9 cellular contexts compared by ENCODE assay signal in the genomic region with DNA sequence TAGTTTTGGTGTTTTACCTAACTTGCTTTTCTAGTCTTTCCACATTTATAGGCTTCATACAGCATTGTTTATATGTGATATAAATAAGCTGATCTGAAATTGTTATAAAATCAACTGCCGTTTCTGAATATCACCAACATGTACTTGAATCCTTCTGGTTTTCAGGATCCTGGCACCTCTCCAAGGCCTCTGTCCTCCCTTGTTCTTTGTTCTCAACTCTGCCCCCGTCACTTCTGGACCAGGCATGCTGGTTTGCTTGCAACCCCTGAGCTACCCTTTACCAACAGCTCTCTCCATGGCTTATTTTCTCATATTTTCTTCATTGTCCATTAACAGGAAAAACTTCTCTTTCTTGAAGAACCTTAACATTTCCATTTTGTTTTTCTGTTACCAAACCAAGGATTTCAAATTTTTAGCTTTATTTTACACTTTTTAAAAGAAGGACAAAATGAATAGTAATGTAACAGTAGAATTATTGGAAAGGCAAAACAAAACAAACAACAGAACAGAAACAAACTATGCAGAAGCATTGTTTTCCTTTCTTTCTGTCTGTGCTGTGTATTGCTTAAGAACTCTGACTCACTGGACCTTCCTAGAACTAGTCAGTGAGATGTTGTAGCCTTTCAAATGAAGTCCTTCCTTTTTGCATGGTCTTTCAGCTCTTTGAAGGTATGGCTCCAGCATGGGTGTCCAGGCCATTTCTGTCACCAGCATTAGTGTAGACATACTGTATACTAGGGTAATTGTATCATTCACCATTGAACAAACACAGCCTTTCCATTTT. TPM values are rescaled to one million over a fixed set of nuclear protein-coding genes. Genes with fewer than 3 reads are reported as not detected.
DNase-seq lines count a peak whose midpoint lies in the region; ATAC-seq and TF ChIP-seq lines count a peak whose summit lies in the region.
"Had no signal": no experiment of that assay in that cellular context is flagged by ENCODE, and none has a peak within 500 bp of the region (broad histone marks: within the 10 kb centered on the region; RNA-seq: fewer than 3 reads in every experiment).

No MANE protein-coding gene starts in this region.

- H3K27me3 ChIP-seq in mammary epithelial cell (ENCODE audit: insufficient read depth, low read length) (peaks cover under 1% of the 10 kb centered on the region), neuronal stem cell (ENCODE audit: control insufficient read depth in 3 of 3, insufficient read depth in 3 of 3, low read depth in 1 of 3, low read length in 3 of 3) (no peaks in the 10 kb centered on the region), transverse colon (no peaks in the 10 kb centered on the region)

- H2BK15ac ChIP-seq in neuronal stem cell (ENCODE audit: low read length) = no peak overlapping the region

- H2BK5ac ChIP-seq in neuronal stem cell (ENCODE audit: low read length) = no peak overlapping the region

- peak; percentile 57 for DNase-seq in Calu3
- peak; percentile 57 for DNase-seq in MV-4-11 (lab: John Stamatoyannopoulos, UW)
- DNase-seq in mammary epithelial cell = peak; percentile 64
- no peak for DNase-seq in neuronal stem cell (ENCODE audit: low spot score)
- DNase-seq in activated naive CD4-positive, alpha-beta T cell (lab: John Stamatoyannopoulos, UW) = no peak
- DNase-seq in stimulated activated naive CD8-positive, alpha-beta T cell treated with anti-CD3 and anti-CD28 coated beads, Interleukin-15, Interleukin-2, amounts not matched to agents 100 U/mL and 50 U/mL, for 24 hours = no peak
- DNase-seq in NCI-H187 (lab: John Stamatoyannopoulos, UW) = no peak
- DNase-seq in transverse colon = no peak
- DNase-seq: Kasumi-1 had no signal

- no peak for ATAC-seq in stimulated activated naive CD8-positive, alpha-beta T cell treated with anti-CD3 and anti-CD28 coated beads, Interleukin-15, Interleukin-2, amounts not matched to agents 100 U/mL and 50 U/mL, for 24 hours

- peak overlapping the region; percentile 19 for H3K4me2 ChIP-seq in mammary epithelial cell (ENCODE audit: insufficient read depth, low read depth, low read length)
- H3K4me2 ChIP-seq in neuronal stem cell (ENCODE audit: insufficient read depth, low read length, poor library complexity, severe bottlenecking) = no peak overlapping the region

- peak overlapping the region; percentile 62 for H3K27ac Mint-ChIP-seq in Calu3 (ENCODE audit: unreplicated experiment)

- no peak overlapping the region for H3K4ac ChIP-seq in neuronal stem cell (ENCODE audit: low read length)

- no peak overlapping the region for H2BK12ac ChIP-seq in neuronal stem cell (ENCODE audit: low read length)

- CTCF ChIA-PET in Calu3 (lab: Charles Lee) = no interaction called here
- CTCF ChIA-PET in mammary epithelial cell (lab: Charles Lee; ENCODE audit: low non-redundant PET) = no interaction called here

- H3K9me3 Mint-ChIP-seq in Calu3 (ENCODE audit: low read depth, unreplicated experiment) = no peaks in the 10 kb centered on the region

- H3K4me3 ChIP-seq in mammary epithelial cell (replicated peaks in 1 of 3; ENCODE audit: insufficient read depth in 1 of 3, low read depth in 2 of 3, low read length in 3 of 3) (no peak overlapping the region), neuronal stem cell (ENCODE audit: low read length in 2 of 2) (no peak overlapping the region), transverse colon (no peak overlapping the region)

- in situ Hi-C loops in mammary epithelial cell (cut with MboI; ENCODE audit: low sequenced_read_pairs in 2 of 2) = no loop called here
- in situ Hi-C loops in transverse colon (cut with MboI; ENCODE audit: low pct_ligation_motif_present in 1 of 4, low pct_unique_long_range_greater_than_20kb in 1 of 4, low sequenced_read_pairs in 3 of 4) = loop anchor here in 1 of 4 donors (10.0 kb wide), 1 partner anchor 61 kb away; no protein-coding TSS in a partner anchor

- H3K27me3 Mint-ChIP-seq in Calu3 (ENCODE audit: unreplicated experiment) = no peaks in the 10 kb centered on the region

- H4K20me1 ChIP-seq in mammary epithelial cell (ENCODE audit: insufficient read depth, low read length) = no peaks in the 10 kb centered on the region

- peaks cover 26% of the 10 kb centered on the region for H3K4me1 Mint-ChIP-seq in Calu3 (ENCODE audit: low read depth, unreplicated experiment)

- H3K14ac ChIP-seq in neuronal stem cell (ENCODE audit: low read length) = no peak overlapping the region

- H3K4me3 Mint-ChIP-seq in Calu3 (ENCODE audit: low read depth, unreplicated experiment) = peak overlapping the region; percentile 15

- no peak overlapping the region for H3K18ac ChIP-seq in neuronal stem cell (ENCODE audit: low read length)

- H3K9me3 ChIP-seq in mammary epithelial cell (replicated peaks; ENCODE audit: insufficient read depth, low read length) = no peaks in the 10 kb centered on the region
- H3K9me3 ChIP-seq in neuronal stem cell (replicated peaks in 1 of 2; ENCODE audit: control insufficient read depth in 2 of 2, insufficient read depth in 1 of 2, low read depth in 1 of 2, low read length in 2 of 2) = no peaks in the 10 kb centered on the region
- H3K9me3 ChIP-seq in transverse colon = no peaks in the 10 kb centered on the region

- no peaks in the 10 kb centered on the region for H3K79me1 ChIP-seq in neuronal stem cell (ENCODE audit: low read depth, low read length)

- no peak overlapping the region for H4K91ac ChIP-seq in neuronal stem cell (ENCODE audit: low read depth, low read length, poor library complexity)

- H2AK5ac ChIP-seq in neuronal stem cell (ENCODE audit: low read depth, low read length) = no peak overlapping the region

- H3K36me3 ChIP-seq in mammary epithelial cell (ENCODE audit: insufficient read depth, low read length) = no peaks in the 10 kb centered on the region
- no peaks in the 10 kb centered on the region for H3K36me3 ChIP-seq in neuronal stem cell (replicated peaks in 1 of 2; ENCODE audit: control insufficient read depth in 2 of 2, insufficient read depth in 2 of 2, low read length in 2 of 2)
- H3K36me3 ChIP-seq in transverse colon = no peaks in the 10 kb centered on the region

- no peak overlapping the region for H3K27ac ChIP-seq in mammary epithelial cell (ENCODE audit: insufficient read depth, low read depth, low read length)
- no peak overlapping the region for H3K27ac ChIP-seq in neuronal stem cell (replicated peaks; ENCODE audit: low read length)
- no peak overlapping the region for H3K27ac ChIP-seq in transverse colon

- no peak overlapping the region for H4K8ac ChIP-seq in neuronal stem cell (ENCODE audit: low read depth, low read length)

- no peak overlapping the region for H3K9ac ChIP-seq in mammary epithelial cell (ENCODE audit: insufficient read depth, low read length)
- H3K9ac ChIP-seq in neuronal stem cell (ENCODE audit: low read depth, low read length, poor library complexity) = no peak overlapping the region

- no peak overlapping the region for H2BK120ac ChIP-seq in neuronal stem cell (ENCODE audit: low read depth, low read length)

- H2AFZ ChIP-seq in mammary epithelial cell (ENCODE audit: low read depth, low read length) (no peak overlapping the region), neuronal stem cell (ENCODE audit: low read length) (peak overlapping the region; percentile 36)

- no peak for TF ChIP-seq POLR2A in transverse colon (IDR thresholded peaks at IDR 0.05)

- no TSS peak for BruUV-seq in Calu3 (replicated peaks; lab: Mats Ljungman, UMichigan)
- no TSS peak for BruUV-seq in mammary epithelial cell (replicated peaks; lab: Mats Ljungman, UMichigan)

- no peaks in the 10 kb centered on the region for H3K79me2 ChIP-seq in mammary epithelial cell (ENCODE audit: insufficient read depth, low read length)

- no peaks in the 10 kb centered on the region for H3K36me3 Mint-ChIP-seq in Calu3 (ENCODE audit: insufficient read depth, unreplicated experiment)

- no peak overlapping the region for H3K23ac ChIP-seq in neuronal stem cell (ENCODE audit: low read depth, low read length, poor library complexity)

- intact Hi-C loops in Calu3 (cut with micrococcal nuclease; ENCODE audit: unreplicated experiment) = no loop called here
- intact Hi-C loops in mammary epithelial cell (cut with micrococcal nuclease) = no loop called here
- intact Hi-C loops in transverse colon (cut with DNase I; ENCODE audit: low total_unique reads) = no loop called here

- TF ChIP-seq EP300 in transverse colon (IDR thresholded peaks at IDR 0.05; ENCODE audit: low read depth) = no peak

- no peak for TF ChIP-seq CTCF in Calu3 (IDR thresholded peaks at IDR 0.05; ENCODE audit: unreplicated experiment)
- TF ChIP-seq CTCF in mammary epithelial cell (conservative IDR thresholded peaks at IDR 0.05 in 1 of 2, IDR thresholded peaks at IDR 0.05 in 1 of 2; ENCODE audit: extremely low read depth in 1 of 2, insufficient read depth in 1 of 2, low read depth in 1 of 2, low read length in 2 of 2) = no peak
- TF ChIP-seq CTCF in transverse colon (IDR thresholded peaks at IDR 0.05) = no peak

- WGBS in mammary epithelial cell (ENCODE audit: low coverage, missing lambda C conversion rate) = 5% methylated on average over 2 of the region's 2 CpGs
- no CpG with 5 or more reads among the region's 2 CpGs for WGBS in neuronal stem cell (ENCODE audit: extremely low coverage in 2 of 2, insufficient read length in 2 of 2, insufficient replicate concordance in 1 of 2), 2 donors
- 11 to 24% methylated on average over 2 of the region's 2 CpGs for WGBS in transverse colon (ENCODE audit: low coverage in 1 of 2), 2 donors

- H3K4me1 ChIP-seq in mammary epithelial cell (ENCODE audit: insufficient read depth, low read length) (no peaks in the 10 kb centered on the region), neuronal stem cell (ENCODE audit: control insufficient read depth in 2 of 2, insufficient read depth in 1 of 2, low read depth in 1 of 2, low read length in 2 of 2) (no peaks in the 10 kb centered on the region), transverse colon (peaks cover 0 to 6% (median 0%) of the 10 kb centered on the region in 4 donors)

- dilution Hi-C loops in mammary epithelial cell (cut with HindIII; ENCODE audit: low sequenced_read_pairs) = no loop called here

RNA-seq across cellular contexts. Expression of a gene that starts 44.8 kb away (rescaled TPM):
- total RNA-seq in Calu3 (2022) = 6.4 and 7.9 TPM in 2 replicates
- under 1 TPM in 1 of 2 donors, not detected in 1; 0.17 TPM for total RNA-seq in mammary epithelial cell
- polyA plus RNA-seq in mammary epithelial cell = 0.07 TPM
- polyA minus RNA-seq in mammary epithelial cell = not detected
- 0.52 TPM for polyA plus RNA-seq in neuronal stem cell (2013, experiment 1 of 2)
- polyA plus RNA-seq in neuronal stem cell (2013, experiment 2 of 2) = 0.44 TPM
- total RNA-seq in transverse colon = 10 to 100 TPM in 2 of 4 donors, under 1 TPM in 2; 0.20 to 22.4 (median 9.4) TPM

Comparison
In these comparisons a context has a peak if more than half of its experiments do, and no peak if none do; other contexts are left out.
1. DNase-seq: peak in Calu3 (single experiment), MV-4-11 (single experiment) and mammary epithelial cell (single experiment); none in neuronal stem cell (single experiment), activated naive CD4-positive, alpha-beta T cell (0 of 4), stimulated activated naive CD8-positive, alpha-beta T cell treated with anti-CD3 and anti-CD28 coated beads, Interleukin-15, Interleukin-2, amounts not matched to agents 100 U/mL and 50 U/mL, for 24 hours (single experiment), NCI-H187 (0 of 2) and transverse colon (single experiment).